24 cellular contexts compared by ENCODE assay signal in genomic region chr2:234712421-234712935, GRCh38.
"Had no signal": no experiment of that assay in that cellular context is flagged by ENCODE, and none has a peak within 500 bp of the region (broad histone marks: within the 10 kb centered on the region; RNA-seq: fewer than 3 reads in every experiment).

No MANE protein-coding gene starts in this region.

- H3K4me3 Mint-ChIP-seq: nephron progenitor cell; stimulated activated naive CD8-positive, alpha-beta T cell treated with anti-CD3 and anti-CD28 coated beads, Interleukin-15, Interleukin-2, amounts not matched to agents 100 ng/mL and 50 ng/mL, for 24 hours had no signal

- H3K4me2 ChIP-seq: hepatocyte had no signal

- ATAC-seq: esophagus mucosa, left cardiac atrium, left ventricle myocardium superior, right cardiac atrium, upper lobe of right lung had no signal

- H3K36me3 Mint-ChIP-seq: naive B cell had no signal

- H3K27ac ChIP-seq: dorsolateral prefrontal cortex, hepatocyte, ovary, tibial artery, upper lobe of right lung, vagina had no signal

- H3K4me1 Mint-ChIP-seq: naive B cell had no signal

- FAIRE-seq: endometrium, kidney, small intestine had no signal

- H3K27me3 ChIP-seq: hepatocyte, ovary, tibial artery, vagina had no signal

- H3K4me3 ChIP-seq: dorsolateral prefrontal cortex, hepatocyte, lung, ovary, tibial artery, upper lobe of right lung, vagina had no signal

- H3K4me1 ChIP-seq: tibial artery, upper lobe of right lung, vagina had no signal

- H3K79me2 ChIP-seq: hepatocyte had no signal

- H3K27ac Mint-ChIP-seq: naive B cell; nephron progenitor cell; progenitor cell of endocrine pancreas; stimulated activated naive CD8-positive, alpha-beta T cell treated with anti-CD3 and anti-CD28 coated beads, Interleukin-15, Interleukin-2, amounts not matched to agents 100 ng/mL and 50 ng/mL, for 24 hours had no signal

- H3K9me3 ChIP-seq: ovary, tibial artery, upper lobe of right lung, vagina had no signal

- H3K36me3 ChIP-seq: ovary, tibial artery, upper lobe of right lung, vagina had no signal

- DNase-seq: cortex of kidney; dorsolateral prefrontal cortex; effector memory CD4-positive, alpha-beta T cell; foreskin melanocyte; kidney; left cardiac atrium; left ventricle myocardium superior; mesendoderm; naive B cell; nephron progenitor cell; ovary; right cardiac atrium; small intestine; stimulated activated CD4-positive, alpha-beta T cell treated with anti-CD3 and anti-CD28 coated beads, Interleukin-12 subunit alpha, Interleukin-12 subunit beta, amount 100 ng/mL, for 4 hours; stimulated activated CD4-positive, alpha-beta T cell treated with anti-CD3 and anti-CD28 coated beads, Interleukin-2, amount 100 ng/mL, for 48 hours; tibial artery; upper lobe of right lung had no signal

- H2AFZ ChIP-seq: hepatocyte had no signal

- H3K9me3 Mint-ChIP-seq: nephron progenitor cell; stimulated activated naive CD8-positive, alpha-beta T cell treated with anti-CD3 and anti-CD28 coated beads, Interleukin-15, Interleukin-2, amounts not matched to agents 100 ng/mL and 50 ng/mL, for 24 hours had no signal
